In the genomic region with DNA sequence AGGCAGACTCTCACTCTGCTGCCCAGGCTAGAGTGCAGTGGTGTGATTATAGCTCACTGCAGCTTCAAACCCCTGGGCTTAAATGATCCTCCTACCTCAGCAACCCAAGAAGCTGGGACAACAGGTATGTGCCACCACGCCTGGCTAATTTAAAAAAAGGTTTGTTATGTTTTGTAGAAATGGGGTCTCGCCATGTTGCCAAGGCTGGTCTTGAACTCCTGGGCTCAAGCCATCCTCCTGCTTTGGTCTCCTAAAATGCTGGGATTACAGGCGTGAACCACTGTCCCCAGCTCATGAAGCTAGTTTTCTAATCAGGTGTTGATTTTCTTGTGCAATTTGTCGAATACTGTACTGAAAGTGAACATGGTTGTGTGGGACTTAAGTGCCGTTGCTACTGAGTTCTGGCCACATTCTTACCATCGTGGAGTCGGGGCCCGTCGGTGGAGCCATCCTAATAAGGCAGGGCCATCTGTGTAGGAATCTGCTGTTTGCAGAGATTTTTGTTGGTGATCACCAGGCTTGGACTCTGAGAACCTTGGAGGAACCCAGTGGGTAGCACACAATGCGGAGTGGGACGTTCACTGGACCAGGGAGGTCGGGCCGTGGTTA, we compare ENCODE assay signal across 28 cellular contexts.
DNase-seq lines count a peak whose midpoint lies in the region; ATAC-seq and TF ChIP-seq lines count a peak whose summit lies in the region.
"Had no signal": no experiment of that assay in that cellular context is flagged by ENCODE, and none has a peak within 500 bp of the region (broad histone marks: within the 10 kb centered on the region; RNA-seq: fewer than 3 reads in every experiment).

No MANE protein-coding gene starts in this region.

- no peak overlapping the region for H3K4me3 ChIP-seq in RWPE2 (ENCODE audit: severe bottlenecking)
- H3K4me3 ChIP-seq: HAP-1, left lung, MG63, prostate gland, thyroid gland had no signal

- peak; percentile 55 for DNase-seq in activated CD4-positive, alpha-beta T cell treated with anti-CD3 and anti-CD28 coated beads, Interleukin-2, amount 10 ng/mL, durations not matched to agents 24 days and 14 days
- DNase-seq in activated CD4-positive, alpha-beta T cell treated with anti-CD3 and anti-CD28 coated beads, Interleukin-2, amount 50 U/mL, for 48 hours: no peak
- DNase-seq in RWPE2 (ENCODE audit: low spot score): peak; percentile 56
- peak; percentile 53 for DNase-seq in islet precursor cell
- DNase-seq in NCI-H524 (lab: John Stamatoyannopoulos, UW): no peak
- DNase-seq in activated naive CD4-positive, alpha-beta T cell treated with anti-CD3 and anti-CD28 coated beads, Interleukin-2, amount 10 ng/mL, durations not matched to agents 7 days and 5 days: no peak
- DNase-seq in dermis blood vessel endothelial cell: no peak
- DNase-seq: activated CD8-positive, alpha-beta T cell treated with anti-CD3 and anti-CD28 coated beads for 36 hours; activated naive CD4-positive, alpha-beta T cell treated with anti-CD3 and anti-CD28 coated beads for 36 hours; amygdala; GF-D8; MG63; NCI-H2029 treated with DMSO at 0.1 percent for 48 hours; NCI-H526; PC-3; SHP77; stimulated activated CD4-positive, alpha-beta T cell treated with anti-CD3 and anti-CD28 coated beads, Interleukin-12 subunit alpha, Interleukin-12 subunit beta, amount 100 ng/mL, for 4 hours; stimulated activated CD4-positive, alpha-beta T cell treated with anti-CD3 and anti-CD28 coated beads, Interleukin-2, amount 100 ng/mL, for 48 hours; T-helper 17 cell; thyroid gland had no signal

- no peaks in the 10 kb centered on the region for H3K4me1 Mint-ChIP-seq in activated CD4-positive, alpha-beta T cell treated with anti-CD3 and anti-CD28 coated beads, Interleukin-2, amount 10 ng/mL, durations not matched to agents 24 days and 14 days
- peaks cover 3% of the 10 kb centered on the region for H3K4me1 Mint-ChIP-seq in activated naive CD4-positive, alpha-beta T cell treated with anti-CD3 and anti-CD28 coated beads, Interleukin-2, amount 10 ng/mL, durations not matched to agents 7 days and 5 days

- no peaks in the 10 kb centered on the region for H3K9me3 ChIP-seq in RWPE2 (ENCODE audit: severe bottlenecking)
- H3K9me3 ChIP-seq: prostate gland, thyroid gland had no signal

- H3K36me3 ChIP-seq in RWPE2 (ENCODE audit: low read depth): no peaks in the 10 kb centered on the region
- H3K36me3 ChIP-seq: HAP-1, left lung, MG63, prostate gland, thyroid gland had no signal

- ATAC-seq in RWPE2 (ENCODE audit: low read depth) (0 out of 3 replicates have a peak, but pooled peaks have one; percentile 3), HG02571 (IDR thresholded peaks at IDR 0.05; ENCODE audit: unreplicated experiment) (no peak)
- ATAC-seq: activated CD8-positive, alpha-beta T cell treated with anti-CD3 and anti-CD28 coated beads for 36 hours; left lung; PC-3; T-helper 17 cell had no signal

- H3K27me3 ChIP-seq in RWPE2 (ENCODE audit: insufficient read depth, poor library complexity, severe bottlenecking): no peaks in the 10 kb centered on the region
- H3K27me3 ChIP-seq: MG63, thyroid gland had no signal

- H3K9me3 Mint-ChIP-seq in activated CD4-positive, alpha-beta T cell treated with anti-CD3 and anti-CD28 coated beads, Interleukin-2, amount 10 ng/mL, durations not matched to agents 24 days and 14 days: no peaks in the 10 kb centered on the region
- no peaks in the 10 kb centered on the region for H3K9me3 Mint-ChIP-seq in activated naive CD4-positive, alpha-beta T cell treated with anti-CD3 and anti-CD28 coated beads, Interleukin-2, amount 10 ng/mL, durations not matched to agents 7 days and 5 days
- H3K9me3 Mint-ChIP-seq: activated CD8-positive, alpha-beta T cell treated with anti-CD3 and anti-CD28 coated beads for 36 hours; activated naive CD4-positive, alpha-beta T cell treated with anti-CD3 and anti-CD28 coated beads for 36 hours had no signal

- no peak overlapping the region for H3K4me3 Mint-ChIP-seq in activated CD4-positive, alpha-beta T cell treated with anti-CD3 and anti-CD28 coated beads, Interleukin-2, amount 10 ng/mL, durations not matched to agents 24 days and 14 days
- H3K4me3 Mint-ChIP-seq in activated naive CD4-positive, alpha-beta T cell treated with anti-CD3 and anti-CD28 coated beads, Interleukin-2, amount 10 ng/mL, durations not matched to agents 7 days and 5 days: no peak overlapping the region
- H3K4me3 Mint-ChIP-seq: activated CD8-positive, alpha-beta T cell treated with anti-CD3 and anti-CD28 coated beads for 36 hours; activated naive CD4-positive, alpha-beta T cell treated with anti-CD3 and anti-CD28 coated beads for 36 hours; T-helper 17 cell had no signal

- CTCF ChIA-PET in activated naive CD4-positive, alpha-beta T cell treated with anti-CD3 and anti-CD28 coated beads, Interleukin-2, amount 10 ng/mL, durations not matched to agents 7 days and 5 days (lab: Charles Lee): interaction anchor here (1.6 kb wide), 1 partner anchor 8 kb away, joined by 6 read pairs; no protein-coding TSS in a partner anchor

- no peak for TF ChIP-seq CTCF in RWPE2 (IDR thresholded peaks at IDR 0.05; ENCODE audit: poor library complexity, severe bottlenecking)

- H3K27ac Mint-ChIP-seq in activated CD4-positive, alpha-beta T cell treated with anti-CD3 and anti-CD28 coated beads, Interleukin-2, amount 10 ng/mL, durations not matched to agents 24 days and 14 days: no peak overlapping the region
- no peak overlapping the region for H3K27ac Mint-ChIP-seq in activated naive CD4-positive, alpha-beta T cell treated with anti-CD3 and anti-CD28 coated beads, Interleukin-2, amount 10 ng/mL, durations not matched to agents 7 days and 5 days
- H3K27ac Mint-ChIP-seq: activated CD8-positive, alpha-beta T cell treated with anti-CD3 and anti-CD28 coated beads for 36 hours; activated naive CD4-positive, alpha-beta T cell treated with anti-CD3 and anti-CD28 coated beads for 36 hours; T-helper 17 cell had no signal

- intact Hi-C loops in activated CD4-positive, alpha-beta T cell treated with anti-CD3 and anti-CD28 coated beads, Interleukin-2, amount 10 ng/mL, durations not matched to agents 24 days and 14 days (cut with micrococcal nuclease): no loop called here

- H3K4me1 ChIP-seq in RWPE2 (ENCODE audit: insufficient read depth, poor library complexity, severe bottlenecking): no peaks in the 10 kb centered on the region
- H3K4me1 ChIP-seq: HAP-1, left lung, prostate gland, thyroid gland had no signal

- H3K27me3 Mint-ChIP-seq in activated CD4-positive, alpha-beta T cell treated with anti-CD3 and anti-CD28 coated beads, Interleukin-2, amount 10 ng/mL, durations not matched to agents 24 days and 14 days: no peaks in the 10 kb centered on the region
- H3K27me3 Mint-ChIP-seq in activated naive CD4-positive, alpha-beta T cell treated with anti-CD3 and anti-CD28 coated beads, Interleukin-2, amount 10 ng/mL, durations not matched to agents 7 days and 5 days: peaks cover 5% of the 10 kb centered on the region
- H3K27me3 Mint-ChIP-seq: activated CD8-positive, alpha-beta T cell treated with anti-CD3 and anti-CD28 coated beads for 36 hours had no signal

- H3K36me3 Mint-ChIP-seq in activated CD4-positive, alpha-beta T cell treated with anti-CD3 and anti-CD28 coated beads, Interleukin-2, amount 10 ng/mL, durations not matched to agents 24 days and 14 days (ENCODE audit: low read depth): no peaks in the 10 kb centered on the region
- no peaks in the 10 kb centered on the region for H3K36me3 Mint-ChIP-seq in activated naive CD4-positive, alpha-beta T cell treated with anti-CD3 and anti-CD28 coated beads, Interleukin-2, amount 10 ng/mL, durations not matched to agents 7 days and 5 days

- no peak overlapping the region for H3K27ac ChIP-seq in RWPE2 (ENCODE audit: poor library complexity, severe bottlenecking)
- H3K27ac ChIP-seq: 22Rv1, epithelial cell of prostate, HL-60, KMS-11, left lung, prostate gland, thyroid gland had no signal

Comparison
In these comparisons a context has a peak if more than half of its experiments do, and no peak if none do; other contexts are left out.
1. DNase-seq: peak in activated CD4-positive, alpha-beta T cell treated with anti-CD3 and anti-CD28 coated beads, Interleukin-2, amount 10 ng/mL, durations not matched to agents 24 days and 14 days (single experiment), RWPE2 (single experiment) and islet precursor cell (single experiment); none in activated CD4-positive, alpha-beta T cell treated with anti-CD3 and anti-CD28 coated beads, Interleukin-2, amount 50 U/mL, for 48 hours (0 of 2), NCI-H524 (0 of 2), activated naive CD4-positive, alpha-beta T cell treated with anti-CD3 and anti-CD28 coated beads, Interleukin-2, amount 10 ng/mL, durations not matched to agents 7 days and 5 days (single experiment) and dermis blood vessel endothelial cell (single experiment).